ENCODE assay signal across 8 cellular contexts in the genomic region with DNA sequence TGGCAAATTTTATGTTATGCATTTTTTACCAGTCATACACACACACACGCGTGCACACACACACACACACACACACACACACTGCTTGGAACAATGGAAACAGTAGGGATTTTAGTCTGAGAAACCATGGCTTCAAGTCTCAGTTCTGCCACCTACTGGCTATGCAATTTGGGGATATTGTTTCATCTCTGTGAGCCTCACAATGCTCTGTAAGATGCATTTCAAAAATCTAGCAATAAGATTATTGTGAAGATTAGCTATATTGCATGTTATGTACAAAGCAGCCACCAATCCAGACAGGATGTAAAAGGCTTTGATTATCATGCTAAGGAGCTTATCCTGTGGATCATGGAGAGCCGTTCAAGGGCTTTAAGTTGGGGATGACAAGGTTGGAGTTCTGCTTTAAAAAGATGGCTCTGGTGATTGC.
DNase-seq lines count a peak whose midpoint lies in the region; ATAC-seq and TF ChIP-seq lines count a peak whose summit lies in the region.

No MANE protein-coding gene starts in this region.

- H3K36me3 Mint-ChIP-seq in glutamatergic neuron (ENCODE audit: unreplicated experiment), result peaks cover 4% of the 10 kb centered on the region

- DNase-seq in heart right ventricle (peak in 1 of 2 donors; percentile 16), right cardiac atrium (no peak), MV-4-11 (lab: John Stamatoyannopoulos, UW) (peak; percentile 32), SW 1271 (lab: John Stamatoyannopoulos, UW) (peak; percentile 7 to 24), glutamatergic neuron (no peak), tibial artery (no peak)

- no peak overlapping the region for H3K27ac Mint-ChIP-seq in glutamatergic neuron (ENCODE audit: unreplicated experiment)

- WGBS in heart right ventricle, 2 donors, result 36 to 42% methylated on average over 3 of the region's 3 CpGs
- WGBS in right cardiac atrium, result 42% methylated on average over 3 of the region's 3 CpGs

- no peaks in the 10 kb centered on the region for H3K27me3 ChIP-seq in heart right ventricle
- H3K27me3 ChIP-seq in right cardiac atrium (ENCODE audit: control insufficient read depth, insufficient read depth), result no peaks in the 10 kb centered on the region
- no peaks in the 10 kb centered on the region for H3K27me3 ChIP-seq in tibial artery

- H3K9me3 Mint-ChIP-seq in glutamatergic neuron (ENCODE audit: unreplicated experiment), result no peaks in the 10 kb centered on the region

- no peak for ATAC-seq in heart right ventricle
- no peak for ATAC-seq in right cardiac atrium
- no peak for ATAC-seq in GM18858 (IDR thresholded peaks at IDR 0.05; ENCODE audit: unreplicated experiment)
- ATAC-seq in HG03045 (IDR thresholded peaks at IDR 0.05; ENCODE audit: unreplicated experiment), result no peak

- no peak overlapping the region for H3K27ac ChIP-seq in heart right ventricle
- no peak overlapping the region for H3K27ac ChIP-seq in right cardiac atrium (ENCODE audit: low read length)
- no peak overlapping the region for H3K27ac ChIP-seq in tibial artery

- peaks cover 3% of the 10 kb centered on the region for H3K27me3 Mint-ChIP-seq in glutamatergic neuron (ENCODE audit: unreplicated experiment)

- no peak overlapping the region for H3K4me3 Mint-ChIP-seq in glutamatergic neuron (ENCODE audit: unreplicated experiment)

- H3K4me3 ChIP-seq in heart right ventricle (no peak overlapping the region), right cardiac atrium (ENCODE audit: low read length) (no peak overlapping the region), tibial artery (no peak overlapping the region)

- no peaks in the 10 kb centered on the region for H3K36me3 ChIP-seq in heart right ventricle
- H3K36me3 ChIP-seq in tibial artery, result no peaks in the 10 kb centered on the region

- H3K4me1 ChIP-seq in heart right ventricle (peaks cover 0 to 7% (median 0%) of the 10 kb centered on the region in 9 donors), right cardiac atrium (ENCODE audit: control insufficient read depth, insufficient read depth, low read length) (no peaks in the 10 kb centered on the region), tibial artery (no peaks in the 10 kb centered on the region)

- H3K9me3 ChIP-seq in heart right ventricle (no peaks in the 10 kb centered on the region), right cardiac atrium (ENCODE audit: control insufficient read depth, low read length) (no peaks in the 10 kb centered on the region), tibial artery (no peaks in the 10 kb centered on the region)

- TF ChIP-seq CTCF in heart right ventricle (IDR thresholded peaks at IDR 0.05) (peak in 7 of 9 donors; percentile 34 to 55 (median 41)), glutamatergic neuron (IDR thresholded peaks at IDR 0.05; ENCODE audit: partially characterized antibody, unreplicated experiment) (peak; percentile 36), tibial artery (IDR thresholded peaks at IDR 0.05) (no peak)

- intact Hi-C loops in heart right ventricle (cut with DNase I) (no loop called here), right cardiac atrium (cut with DNase I) (no loop called here), tibial artery (cut with DNase I; ENCODE audit: low total_unique reads) (no loop called here)

- H3K4me1 Mint-ChIP-seq in glutamatergic neuron (ENCODE audit: low read depth, unreplicated experiment), result peaks cover 11% of the 10 kb centered on the region

Comparison
In these comparisons a context has a peak if more than half of its experiments do, and no peak if none do; other contexts are left out.
1. DNase-seq: peak in MV-4-11 (single experiment) and SW 1271 (2 of 2); none in right cardiac atrium (0 of 3), glutamatergic neuron (single experiment) and tibial artery (0 of 2).
2. CTCF ChIP-seq: peak in heart right ventricle (7 of 9) and glutamatergic neuron (single experiment); none in tibial artery (0 of 2).